Comparison of ENCODE assay signal across 9 cellular contexts in genomic region chr5:114055318-114055788, GRCh38.
DNase-seq lines count a peak whose midpoint lies in the region; ATAC-seq and TF ChIP-seq lines count a peak whose summit lies in the region.
"Had no signal": no experiment of that assay in that cellular context is flagged by ENCODE, and none has a peak within 500 bp of the region (broad histone marks: within the 10 kb centered on the region; RNA-seq: fewer than 3 reads in every experiment).

No MANE protein-coding gene starts in this region.

- ATAC-seq in HG03025 (IDR thresholded peaks at IDR 0.05; ENCODE audit: low FRiP score, unreplicated experiment): no peak
- ATAC-seq in naive thymus-derived CD4-positive, alpha-beta T cell: no peak

- POLR2A ChIA-PET in naive thymus-derived CD4-positive, alpha-beta T cell (lab: Charles Lee): no interaction called here

- peaks cover 0 to 10% (median 0%) of the 10 kb centered on the region in 5 donors for H3K36me3 Mint-ChIP-seq in naive thymus-derived CD4-positive, alpha-beta T cell

- no peak overlapping the region for H3K27ac Mint-ChIP-seq in naive thymus-derived CD4-positive, alpha-beta T cell

- TF ChIP-seq CTCF in WERI-Rb-1 (IDR thresholded peaks at IDR 0.05; ENCODE audit: low read depth, low read length) (no peak; the same call in 1 of the 2 replicates), right atrium auricular region (IDR thresholded peaks at IDR 0.05) (peak in 1 of 2 donors; percentile 16)

- H3K27me3 ChIP-seq in HUES6 (ENCODE audit: control insufficient read depth, insufficient read depth, low read length): peaks cover 45% of the 10 kb centered on the region
- H3K27me3 ChIP-seq in WERI-Rb-1 (ENCODE audit: insufficient read depth, low read depth, severe bottlenecking): peaks cover 25% of the 10 kb centered on the region
- H3K27me3 ChIP-seq in right atrium auricular region: no peaks in the 10 kb centered on the region
- peaks cover 0 to 4% of the 10 kb centered on the region in 2 donors for H3K27me3 ChIP-seq in naive thymus-derived CD4-positive, alpha-beta T cell (ENCODE audit: control insufficient read depth in 2 of 2, insufficient read depth in 2 of 2, low read length in 2 of 2)

- DNase-seq in WERI-Rb-1 (peak; percentile 67), right atrium auricular region (ENCODE audit: low spot score) (no peak), putamen (ENCODE audit: low spot score) (peak; percentile 45), NCI-H2029 (lab: John Stamatoyannopoulos, UW) (no peak), T-helper 2 cell (no peak)
- no peak for DNase-seq in naive thymus-derived CD4-positive, alpha-beta T cell

- CTCF ChIA-PET in naive thymus-derived CD4-positive, alpha-beta T cell (lab: Charles Lee): no interaction called here

- no peaks in the 10 kb centered on the region for H3K4me1 Mint-ChIP-seq in naive thymus-derived CD4-positive, alpha-beta T cell

- peaks cover 16% of the 10 kb centered on the region; the same call in 1 of the 2 replicates for H3K4me1 ChIP-seq in HUES6 (ENCODE audit: control insufficient read depth, insufficient read depth, low read length)
- peaks cover 0 to 28% of the 10 kb centered on the region in 2 donors for H3K4me1 ChIP-seq in right atrium auricular region
- H3K4me1 ChIP-seq in naive thymus-derived CD4-positive, alpha-beta T cell (ENCODE audit: control insufficient read depth in 2 of 2, insufficient read depth in 2 of 2, low read length in 2 of 2): no peaks in the 10 kb centered on the region

- peak overlapping the region; percentile 48 for H3K9ac ChIP-seq in HUES6 (ENCODE audit: low read length)

- H3K9me3 ChIP-seq in HUES6 (ENCODE audit: control insufficient read depth, insufficient read depth, low read depth, low read length) (no peaks in the 10 kb centered on the region), WERI-Rb-1 (ENCODE audit: severe bottlenecking) (peaks cover 5% of the 10 kb centered on the region), right atrium auricular region (no peaks in the 10 kb centered on the region)
- no peaks in the 10 kb centered on the region for H3K9me3 ChIP-seq in naive thymus-derived CD4-positive, alpha-beta T cell (ENCODE audit: control insufficient read depth in 2 of 3, low read length in 3 of 3)

- H3K27ac ChIP-seq in HUES6 (ENCODE audit: low read depth, low read length): no peak overlapping the region
- H3K27ac ChIP-seq in WERI-Rb-1: no peak overlapping the region
- peak overlapping the region; percentile 59 to 90 for H3K27ac ChIP-seq in right atrium auricular region
- no peak overlapping the region for H3K27ac ChIP-seq in naive thymus-derived CD4-positive, alpha-beta T cell (ENCODE audit: low read depth, low read length)
- H3K27ac ChIP-seq: HL-60 had no signal

- H3K4me3 ChIP-seq in HUES6 (ENCODE audit: low read depth, low read length) (peak overlapping the region; percentile 75), WERI-Rb-1 (ENCODE audit: low read depth, low read length) (peak overlapping the region; percentile 41), right atrium auricular region (peak overlapping the region; percentile 46 to 58)
- no peak overlapping the region for H3K4me3 ChIP-seq in naive thymus-derived CD4-positive, alpha-beta T cell (ENCODE audit: low read length)

- no peaks in the 10 kb centered on the region for H3K36me3 ChIP-seq in HUES6 (ENCODE audit: control insufficient read depth, insufficient read depth, low read length)
- H3K36me3 ChIP-seq in WERI-Rb-1: no peaks in the 10 kb centered on the region
- H3K36me3 ChIP-seq in right atrium auricular region: no peaks in the 10 kb centered on the region
- H3K36me3 ChIP-seq in naive thymus-derived CD4-positive, alpha-beta T cell (ENCODE audit: control insufficient read depth in 2 of 3, insufficient read depth in 3 of 3, low read length in 3 of 3): no peaks in the 10 kb centered on the region

- intact Hi-C loops in naive thymus-derived CD4-positive, alpha-beta T cell (cut with micrococcal nuclease): no loop called here

- peaks cover 0 to 14% (median 8%) of the 10 kb centered on the region in 11 donors for H3K9me3 Mint-ChIP-seq in naive thymus-derived CD4-positive, alpha-beta T cell

- no peak overlapping the region for H3K4me3 Mint-ChIP-seq in naive thymus-derived CD4-positive, alpha-beta T cell

- peaks cover 41 to 52% (median 51%) of the 10 kb centered on the region in 5 donors for H3K27me3 Mint-ChIP-seq in naive thymus-derived CD4-positive, alpha-beta T cell

Comparison
In these comparisons a context has a peak if more than half of its experiments do, and no peak if none do; other contexts are left out.
1. H3K27ac ChIP-seq: peak in right atrium auricular region (2 of 2); none in HUES6 (single experiment), WERI-Rb-1 (single experiment) and naive thymus-derived CD4-positive, alpha-beta T cell (single experiment).
2. DNase-seq: peak in WERI-Rb-1 (single experiment) and putamen (single experiment); none in right atrium auricular region (single experiment), NCI-H2029 (single experiment), naive thymus-derived CD4-positive, alpha-beta T cell (0 of 9) and T-helper 2 cell (0 of 5).